22 cellular contexts compared by ENCODE assay signal in the genomic region with DNA sequence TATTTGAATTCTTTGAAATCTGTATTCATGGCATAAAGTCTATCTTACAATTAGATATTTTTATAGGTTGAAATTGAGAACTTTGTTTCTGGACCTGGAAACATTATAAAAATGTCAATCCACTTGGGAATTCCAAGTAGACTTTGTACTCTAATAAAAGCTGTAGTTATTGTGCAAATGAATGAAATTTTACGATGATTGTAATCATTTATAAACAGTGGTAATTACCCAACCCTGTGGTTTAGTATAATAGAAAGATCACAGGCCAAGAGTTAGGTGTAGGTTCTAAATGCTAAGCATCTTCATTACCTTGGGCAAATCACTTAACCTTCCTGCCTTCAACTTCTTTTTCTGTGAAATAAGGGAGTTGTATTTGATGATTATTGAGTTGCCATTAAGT. TPM values are rescaled to one million over a fixed set of nuclear protein-coding genes. Genes with fewer than 3 reads are reported as not detected.
"Had no signal": no experiment of that assay in that cellular context is flagged by ENCODE, and none has a peak within 500 bp of the region (broad histone marks: within the 10 kb centered on the region; RNA-seq: fewer than 3 reads in every experiment).

No MANE protein-coding gene starts in this region.

- H3K4me3 ChIP-seq: coronary artery, heart left ventricle, testis, transverse colon had no signal

- ATAC-seq: natural killer cell; sciatic nerve; stimulated activated naive B cell treated with anti-CD40 and anti-IgM and Interleukin-4, amounts not matched to agents 10 μg/mL and 1 μg/mL and 100 μg/mL, for 72 hours; stimulated activated naive CD8-positive, alpha-beta T cell treated with anti-CD3 and anti-CD28 coated beads, Interleukin-15, amount 100 ng/mL, for 72 hours had no signal

- H3K4me1 ChIP-seq: testis had no signal

- H3K36me3 ChIP-seq: heart left ventricle, transverse colon had no signal

- FAIRE-seq: endothelial cell of umbilical vein had no signal

- H3K9me3 Mint-ChIP-seq: natural killer cell had no signal

- H3K27ac Mint-ChIP-seq: endodermal cell; natural killer cell; stimulated activated naive B cell treated with anti-CD40 and anti-IgM and Interleukin-4, amounts not matched to agents 10 μg/mL and 1 μg/mL and 100 μg/mL, for 72 hours; stimulated activated naive CD8-positive, alpha-beta T cell treated with anti-CD3 and anti-CD28 coated beads, Interleukin-15, amount 100 ng/mL, for 72 hours had no signal

- H3K36me3 Mint-ChIP-seq: natural killer cell; stimulated activated naive B cell treated with anti-CD40 and anti-IgM and Interleukin-4, amounts not matched to agents 10 μg/mL and 1 μg/mL and 100 μg/mL, for 72 hours had no signal

- H3K9me3 ChIP-seq: heart left ventricle, testis, transverse colon had no signal

- H3K27ac ChIP-seq: coronary artery, testis, transverse colon had no signal

- DNase-seq: effector CD4-positive, alpha-beta T cell; endodermal cell; erythroblast; foreskin melanocyte; heart left ventricle; hippocampal formation; kidney glomerular epithelial cell; natural killer cell; posterior cingulate gyrus; stimulated activated CD4-positive, alpha-beta T cell treated with anti-CD3 and anti-CD28 coated beads, Interleukin-2, amount 100 ng/mL, for 24 hours; stimulated activated CD4-positive, alpha-beta T cell treated with anti-CD3 and anti-CD28 coated beads, Interleukin-4, amount 100 ng/mL, for 4 hours; stimulated activated naive B cell treated with anti-CD40 and anti-IgM and Interleukin-4, amounts not matched to agents 10 μg/mL and 1 μg/mL and 100 μg/mL, for 72 hours; stimulated activated naive CD8-positive, alpha-beta T cell treated with anti-CD3 and anti-CD28 coated beads, Interleukin-15, amount 100 ng/mL, for 72 hours; testis; transverse colon had no signal

- H3K27me3 ChIP-seq: heart left ventricle, testis, transverse colon had no signal

RNA-seq across cellular contexts. Expression of gene SLC7A14, which starts 13.2 kb away (rescaled TPM):
- total RNA-seq: lower leg skin, natural killer cell, skeletal muscle tissue, subcutaneous adipose tissue, ureter had no signal
- polyA plus RNA-seq: heart left ventricle had no signal
